In the genomic region with DNA sequence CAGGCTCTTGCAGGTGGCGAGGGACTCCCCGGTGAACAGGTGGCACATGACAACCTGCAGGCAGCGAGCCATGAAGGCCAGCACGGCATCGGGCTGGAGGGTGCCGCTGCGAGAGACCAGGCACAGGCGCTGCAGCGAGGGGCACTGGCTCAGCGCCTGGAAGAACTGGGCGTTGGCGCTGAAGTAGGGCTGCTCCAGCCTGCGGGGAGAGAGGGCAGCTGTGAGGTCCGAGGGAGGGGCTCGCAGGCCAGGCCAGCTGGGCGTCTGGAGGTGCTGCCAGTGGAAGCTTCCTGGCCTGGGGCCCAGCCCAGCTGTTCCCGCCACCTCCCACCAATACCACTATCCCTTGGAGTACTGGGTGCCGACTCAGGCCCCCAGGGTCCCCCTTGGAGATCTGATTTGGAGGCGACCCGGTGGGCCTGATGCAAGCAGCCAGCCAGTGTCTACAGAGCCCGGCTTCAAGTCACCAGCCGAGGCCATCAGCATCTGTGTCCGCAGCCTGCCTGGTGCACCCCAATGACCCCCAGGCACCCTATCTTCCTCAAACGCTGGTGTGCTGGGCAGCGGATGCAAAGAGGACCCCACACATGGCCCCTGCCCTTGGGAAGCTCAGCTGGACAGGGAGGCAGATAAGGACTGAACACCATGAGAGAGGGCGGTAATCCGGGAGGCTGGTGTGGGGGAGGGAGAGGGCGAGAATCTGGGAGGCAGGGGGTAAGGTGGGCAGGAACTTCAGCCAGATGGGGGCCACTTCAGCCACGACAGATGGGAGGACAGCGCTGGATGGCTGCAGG, we compare ENCODE assay signal across 14 cellular contexts. TPM values are rescaled to one million over a fixed set of nuclear protein-coding genes. Genes with fewer than 3 reads are reported as not detected.
DNase-seq lines count a peak whose midpoint lies in the region; ATAC-seq and TF ChIP-seq lines count a peak whose summit lies in the region.
"Had no signal": no experiment of that assay in that cellular context is flagged by ENCODE, and none has a peak within 500 bp of the region (broad histone marks: within the 10 kb centered on the region; RNA-seq: fewer than 3 reads in every experiment).

No MANE protein-coding gene starts in this region.

- H3K4me1 Mint-ChIP-seq in CD8-positive, alpha-beta T cell (ENCODE audit: low read depth), result peaks cover 44% of the 10 kb centered on the region

- no peaks in the 10 kb centered on the region for H3K27me3 Mint-ChIP-seq in CD8-positive, alpha-beta T cell (ENCODE audit: low read depth)

- intact Hi-C loops in vagina (cut with DNase I), result loop anchor here (10.0 kb wide), 1 partner anchor 213 kb away; no protein-coding TSS in a partner anchor
- intact Hi-C loops in CD8-positive, alpha-beta T cell (cut with DNase I, micrococcal nuclease), result loop anchor here in 1 of 2 experiments (5.0 kb wide), 1 partner anchor 336 kb away; no protein-coding TSS in a partner anchor

- H3K4me3 ChIP-seq in WERI-Rb-1 (ENCODE audit: low read depth, low read length) (no peak overlapping the region), muscle layer of colon (ENCODE audit: low read depth in 1 of 2, low read length in 2 of 2) (no peak overlapping the region), vagina (no peak overlapping the region)
- H3K4me3 ChIP-seq in CD8-positive, alpha-beta T cell (ENCODE audit: low read depth, low read length), result no peak overlapping the region
- H3K4me3 ChIP-seq: lower lobe of right lung, SJSA1 had no signal

- TF ChIP-seq CTCF in WERI-Rb-1 (IDR thresholded peaks at IDR 0.05; ENCODE audit: low read depth, low read length) (no peak), vagina (IDR thresholded peaks at IDR 0.05) (no peak)
- TF ChIP-seq CTCF in CD8-positive, alpha-beta T cell (IDR thresholded peaks at IDR 0.05), result no peak

- no peak overlapping the region for H3K4me3 Mint-ChIP-seq in CD8-positive, alpha-beta T cell

- H3K36me3 ChIP-seq in WERI-Rb-1 (peaks cover 26% of the 10 kb centered on the region), muscle layer of colon (ENCODE audit: insufficient read depth, low read length) (no peaks in the 10 kb centered on the region), vagina (peaks cover 0 to 6% of the 10 kb centered on the region in 2 donors)
- H3K36me3 ChIP-seq in CD8-positive, alpha-beta T cell (ENCODE audit: insufficient read depth, low read length), result no peaks in the 10 kb centered on the region

- peaks cover 36% of the 10 kb centered on the region for H3K4me1 ChIP-seq in muscle layer of colon (ENCODE audit: insufficient read depth, low read length)
- H3K4me1 ChIP-seq in vagina, result peaks cover 27% of the 10 kb centered on the region
- peaks cover 36% of the 10 kb centered on the region for H3K4me1 ChIP-seq in CD8-positive, alpha-beta T cell (ENCODE audit: insufficient read depth, low read length)

- H3K36me3 Mint-ChIP-seq in CD8-positive, alpha-beta T cell, result peaks cover 2% of the 10 kb centered on the region

- TF ChIP-seq POLR2A in vagina (IDR thresholded peaks at IDR 0.05), result no peak

- no peak for ATAC-seq in GM21447 (IDR thresholded peaks at IDR 0.05; ENCODE audit: unreplicated experiment)
- ATAC-seq in CD8-positive, alpha-beta T cell, result no peak

- H3K27ac Mint-ChIP-seq in CD8-positive, alpha-beta T cell, result no peak overlapping the region

- H3K27me3 ChIP-seq in WERI-Rb-1 (ENCODE audit: insufficient read depth, low read depth, severe bottlenecking), result no peaks in the 10 kb centered on the region
- no peaks in the 10 kb centered on the region for H3K27me3 ChIP-seq in muscle layer of colon (ENCODE audit: control insufficient read depth in 1 of 2, insufficient read depth in 2 of 2, low read length in 2 of 2)
- H3K27me3 ChIP-seq in vagina, result no peaks in the 10 kb centered on the region
- H3K27me3 ChIP-seq in CD8-positive, alpha-beta T cell (ENCODE audit: insufficient read depth, low read length), result no peaks in the 10 kb centered on the region
- H3K27me3 ChIP-seq: SJSA1 had no signal

- CTCF ChIA-PET in CD8-positive, alpha-beta T cell (lab: Charles Lee), result interaction anchor here (0.8 to 4.5 kb wide), 3 partner anchors 19 to 174 kb away, joined by 3 to 54 read pairs (median 3); no protein-coding TSS in a partner anchor

- no peaks in the 10 kb centered on the region for H3K9me3 Mint-ChIP-seq in CD8-positive, alpha-beta T cell

- H3K9ac ChIP-seq in muscle layer of colon (ENCODE audit: low read length), result no peak overlapping the region

- DNase-seq in COLO668 (lab: John Stamatoyannopoulos, UW; ENCODE audit: unreplicated experiment), result peak; percentile 97
- peak; percentile 77 for DNase-seq in NCI-H2029 treated with DMSO at 0.1 percent for 48 hours (lab: John Stamatoyannopoulos, UW)
- DNase-seq in WERI-Rb-1, result peak; percentile 77
- DNase-seq in GM19238 (ENCODE audit: insufficient read length, low spot score), result no peak
- DNase-seq in vagina (ENCODE audit: extremely low spot score in 2 of 2), result no peak
- DNase-seq in CD8-positive, alpha-beta T cell, result no peak
- DNase-seq: aorta, KG1, lower lobe of right lung, NCI-H526, nucleus accumbens had no signal

- H3K27ac ChIP-seq in WERI-Rb-1 (peak overlapping the region; percentile 76), muscle layer of colon (ENCODE audit: low read depth, low read length) (peak overlapping the region; percentile 61), vagina (no peak overlapping the region)
- H3K27ac ChIP-seq in CD8-positive, alpha-beta T cell (ENCODE audit: low read depth, low read length), result no peak overlapping the region
- H3K27ac ChIP-seq: lower lobe of right lung, SJSA1 had no signal

- no peaks in the 10 kb centered on the region for H3K9me3 ChIP-seq in WERI-Rb-1 (ENCODE audit: severe bottlenecking)
- H3K9me3 ChIP-seq in muscle layer of colon (ENCODE audit: low read length), result no peaks in the 10 kb centered on the region
- H3K9me3 ChIP-seq in vagina, result no peaks in the 10 kb centered on the region
- no peaks in the 10 kb centered on the region for H3K9me3 ChIP-seq in CD8-positive, alpha-beta T cell (ENCODE audit: low read length)
- H3K9me3 ChIP-seq: lower lobe of right lung, SJSA1 had no signal

- POLR2A ChIA-PET in CD8-positive, alpha-beta T cell (lab: Charles Lee), result no interaction called here

RNA-seq across cellular contexts. Expression of gene FBXL18, which starts 22.2 kb away (rescaled TPM):
- total RNA-seq in vagina, result 7.9 TPM
- total RNA-seq in CD8-positive, alpha-beta T cell, result 1 to 10 TPM; 6.7 to 7.9 TPM

RNA-seq across cellular contexts. Expression of gene ACTB, which starts 39.0 kb away (rescaled TPM):
- total RNA-seq in vagina, result 4,121 TPM
- total RNA-seq in CD8-positive, alpha-beta T cell, result 1,000 to 10,000 TPM; 1,844 to 1,874 TPM

Comparison
In these comparisons a context has a peak if more than half of its experiments do, and no peak if none do; other contexts are left out.
1. DNase-seq: peak in COLO668 (single experiment), NCI-H2029 treated with DMSO at 0.1 percent for 48 hours (single experiment) and WERI-Rb-1 (single experiment); none in GM19238 (single experiment), vagina (0 of 2) and CD8-positive, alpha-beta T cell (0 of 7).
2. H3K27ac ChIP-seq: peak in WERI-Rb-1 (single experiment) and muscle layer of colon (single experiment); none in vagina (single experiment) and CD8-positive, alpha-beta T cell (single experiment).